Comparison of ENCODE assay signal across 21 cellular contexts in genomic region chr4:78544681-78545080, GRCh38. TPM values are rescaled to one million over a fixed set of nuclear protein-coding genes. Genes with fewer than 3 reads are reported as not detected.
DNase-seq lines count a peak whose midpoint lies in the region; ATAC-seq and TF ChIP-seq lines count a peak whose summit lies in the region.
"Had no signal": no experiment of that assay in that cellular context is flagged by ENCODE, and none has a peak within 500 bp of the region (broad histone marks: within the 10 kb centered on the region; RNA-seq: fewer than 3 reads in every experiment).

No MANE protein-coding gene starts in this region.

- H3K4me1 ChIP-seq in A673 (ENCODE audit: insufficient read depth, low read length, poor library complexity, severe bottlenecking) (peaks cover 5% of the 10 kb centered on the region), HCT116 (ENCODE audit: control insufficient read depth in 1 of 2, insufficient read depth in 2 of 2, low read length in 2 of 2) (peaks cover 42 to 50% of the 10 kb centered on the region in 2 experiments), body of pancreas (peaks cover 32% of the 10 kb centered on the region)

- H3K4me2 ChIP-seq in HCT116 (ENCODE audit: low read length), result peak overlapping the region; percentile 64

- DNase-seq in A673 (ENCODE audit: low spot score), result peak; percentile 6
- no peak for DNase-seq in HCT116 (ENCODE audit: low read depth, low spot score)
- no peak for DNase-seq in body of pancreas
- peak; percentile 57 for DNase-seq in fibroblast of villous mesenchyme (ENCODE audit: low read depth)
- no peak for DNase-seq in posterior vena cava (ENCODE audit: low spot score)
- no peak for DNase-seq in T1000 (lab: John Stamatoyannopoulos, UW)
- DNase-seq: ACHN; AML-193; COR-L47; DMS153; EL; MV-4-11; NCI-H187 treated with DMSO at 0.1 percent for 48 hours; NCI-H2171; NCI-H446; NK-92 treated with Interleukin-12 subunit alpha and Interleukin-12 subunit beta, amount 100 ng/mL, for 24 hours; OCI-M1; RPMI8226 had no signal

- intact Hi-C loops in A673 (cut with micrococcal nuclease; ENCODE audit: unreplicated experiment), result no loop called here
- intact Hi-C loops in HCT116 (cut with micrococcal nuclease), result no loop called here
- intact Hi-C loops in body of pancreas (cut with DNase I), result no loop called here
- intact Hi-C loops in posterior vena cava (cut with DNase I), result no loop called here

- CTCF ChIA-PET in A673 (lab: Charles Lee) (no interaction called here), HCT116 (lab: Charles Lee) (interaction anchor here (1.7 kb wide), 1 partner anchor 550 kb away, joined by 4 read pairs; no protein-coding TSS in a partner anchor)

- H2AFZ ChIP-seq in HCT116 (ENCODE audit: low read depth, low read length, poor library complexity, severe bottlenecking), result no peak overlapping the region

- BruUV-seq in A673 (replicated peaks; lab: Mats Ljungman, UMichigan) (no TSS peak), HCT116 (replicated peaks; lab: Mats Ljungman, UMichigan) (TSS peak; percentile 41)

- no peak for TF ChIP-seq CTCF in A673 (conservative IDR thresholded peaks at IDR 0.05; ENCODE audit: low read depth, low read length)
- TF ChIP-seq CTCF in HCT116 (IDR thresholded peaks at IDR 0.05 in 2 of 3, conservative IDR thresholded peaks at IDR 0.05 in 1 of 3; ENCODE audit: borderline replicate concordance in 1 of 3, insufficient read depth in 1 of 3, low read depth in 2 of 3, low read length in 2 of 3), result no peak
- no peak for TF ChIP-seq CTCF in body of pancreas (IDR thresholded peaks at IDR 0.05)
- TF ChIP-seq CTCF in fibroblast of villous mesenchyme (IDR thresholded peaks at IDR 0.05; ENCODE audit: insufficient read depth, low read depth, low read length), result no peak

- no peak for TF ChIP-seq RAD21 in HCT116 (IDR thresholded peaks at IDR 0.05; ENCODE audit: low read depth)

- TF ChIP-seq POLR2A in HCT116 (IDR thresholded peaks at IDR 0.05; ENCODE audit: borderline replicate concordance, extremely low read depth, insufficient read depth, insufficient read length) (no peak), body of pancreas (IDR thresholded peaks at IDR 0.05) (no peak)

- POLR2A ChIA-PET in A673 (lab: Charles Lee; ENCODE audit: low non-redundant PET) (no interaction called here), HCT116 (lab: Charles Lee) (interaction anchor here (0.7 to 1.0 kb wide), 2 partner anchors 11 to 16 kb away, joined by 3 read pairs; no protein-coding TSS in a partner anchor)

- H3K4me3 ChIP-seq in A673 (ENCODE audit: low read depth, low read length, poor library complexity, severe bottlenecking) (no peak overlapping the region), HCT116 (replicated peaks in 1 of 2; ENCODE audit: low read depth in 1 of 2, low read length in 2 of 2) (no peak overlapping the region), body of pancreas (no peak overlapping the region), fibroblast of villous mesenchyme (ENCODE audit: low read depth, low read length) (no peak overlapping the region)
- H3K4me3 ChIP-seq: SJSA1 had no signal

- H4K20me1 ChIP-seq in HCT116 (ENCODE audit: insufficient read depth), result no peaks in the 10 kb centered on the region

- H3K27ac ChIP-seq in A673 (ENCODE audit: low read depth, low read length, poor library complexity, severe bottlenecking) (no peak overlapping the region), HCT116 (ENCODE audit: low read depth, low read length) (peak overlapping the region; percentile 80), body of pancreas (peak overlapping the region; percentile 0 to 64 (median 48))
- H3K27ac ChIP-seq: SJSA1 had no signal

- no peaks in the 10 kb centered on the region for H3K9me3 ChIP-seq in A673 (ENCODE audit: low read depth, low read length, poor library complexity, severe bottlenecking)
- no peaks in the 10 kb centered on the region for H3K9me3 ChIP-seq in HCT116 (ENCODE audit: control insufficient read depth in 1 of 2, insufficient read depth in 1 of 2, low read depth in 1 of 2, low read length in 2 of 2)
- H3K9me3 ChIP-seq in body of pancreas, result no peaks in the 10 kb centered on the region
- H3K9me3 ChIP-seq: SJSA1 had no signal

- 61 to 72% methylated on average over 2 of the region's 2 CpGs for WGBS in body of pancreas, 2 donors

- no peaks in the 10 kb centered on the region for H3K79me2 ChIP-seq in HCT116 (ENCODE audit: insufficient read depth, low read length)

- RAD21 ChIA-PET in HCT116 (lab: Charles Lee; ENCODE audit: low non-redundant PET in 1 of 2, low total read pairs in 2 of 2, uncharacterized antibody in 2 of 2, unreplicated experiment in 2 of 2), result no interaction called here

- ATAC-seq in HCT116 (no peak), body of pancreas (no peak), GM19463 (IDR thresholded peaks at IDR 0.05; ENCODE audit: unreplicated experiment) (no peak)

- H3K27me3 ChIP-seq in A673 (replicated peaks; ENCODE audit: insufficient read depth, low read depth, low read length, poor library complexity) (no peaks in the 10 kb centered on the region), HCT116 (ENCODE audit: insufficient read depth, low read length) (no peaks in the 10 kb centered on the region), body of pancreas (no peaks in the 10 kb centered on the region)
- H3K27me3 ChIP-seq: SJSA1 had no signal

- H3K9ac ChIP-seq in HCT116 (ENCODE audit: low read length), result peak overlapping the region; percentile 56

- no peaks in the 10 kb centered on the region for H3K36me3 ChIP-seq in A673 (ENCODE audit: insufficient read depth, low read length, poor library complexity, severe bottlenecking)
- H3K36me3 ChIP-seq in HCT116 (ENCODE audit: control insufficient read depth in 1 of 2, insufficient read depth in 2 of 2, low read length in 2 of 2), result peaks cover 0 to 5% of the 10 kb centered on the region in 2 experiments; a peak in 1 of 4 replicates
- H3K36me3 ChIP-seq in body of pancreas (replicated peaks in 1 of 2; ENCODE audit: insufficient read depth in 1 of 2, low read depth in 2 of 2), result no peaks in the 10 kb centered on the region
- H3K36me3 ChIP-seq: SJSA1 had no signal

- H3K9me2 ChIP-seq in HCT116 (ENCODE audit: insufficient read depth), result no peaks in the 10 kb centered on the region

TF ChIP-seq in HCT116, 20 proteins besides CTCF, POLR2A, EP300 and RAD21:
- TF ChIP-seq EGR1 (IDR thresholded peaks at IDR 0.05; ENCODE audit: low read depth) (no peak), EZH2phosphoT487 (IDR thresholded peaks at IDR 0.05; ENCODE audit: borderline replicate concordance) (no peak), ELF1 (IDR thresholded peaks at IDR 0.05; ENCODE audit: borderline replicate concordance, low read depth) (no peak), CEBPB (IDR thresholded peaks at IDR 0.05; ENCODE audit: low read depth) (no peak), FOSL1 (IDR thresholded peaks at IDR 0.05; ENCODE audit: low read depth) (no peak), CBX3 (IDR thresholded peaks at IDR 0.05; ENCODE audit: low read depth) (no peak), POLR2AphosphoS5 (IDR thresholded peaks at IDR 0.05; ENCODE audit: low read depth, low read length) (no peak), SP1 (IDR thresholded peaks at IDR 0.05; ENCODE audit: low read depth) (no peak), TCF7L2 (IDR thresholded peaks at IDR 0.05; ENCODE audit: borderline replicate concordance, extremely low read depth, insufficient read depth, insufficient read length) (no peak)
- TF ChIP-seq, protein P1, sequence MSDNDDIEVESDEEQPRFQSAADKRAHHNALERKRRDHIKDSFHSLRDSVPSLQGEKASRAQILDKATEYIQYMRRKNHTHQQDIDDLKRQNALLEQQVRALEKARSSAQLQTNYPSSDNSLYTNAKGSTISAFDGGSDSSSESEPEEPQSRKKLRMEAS (IDR thresholded peaks at IDR 0.05), result no peak

RNA-seq across cellular contexts. Expression of gene ANXA3, which starts 6.9 kb away (rescaled TPM):
- total RNA-seq in A673 (2021), result 0.86 TPM in 1 of 2 replicates, not detected in the other
- 158 TPM for total RNA-seq in HCT116 (2021; ENCODE audit: unreplicated experiment)
- polyA plus RNA-seq in HCT116 (2012), result 112 and 134 TPM in 2 replicates
- 10 to 100 TPM; 35.9 to 65.1 TPM for total RNA-seq in body of pancreas
- 27.4 and 50.1 TPM in 2 replicates for total RNA-seq in fibroblast of villous mesenchyme
- 10 to 100 TPM; 13.8 to 20.0 TPM for total RNA-seq in posterior vena cava
- total RNA-seq: LHCN-M2 had no signal

Comparison
In these comparisons a context has a peak if more than half of its experiments do, and no peak if none do; other contexts are left out.
1. DNase-seq: peak in A673 (single experiment) and fibroblast of villous mesenchyme (single experiment); none in HCT116 (single experiment), body of pancreas (0 of 4), posterior vena cava (single experiment) and T1000 (single experiment).